In the genomic region with DNA sequence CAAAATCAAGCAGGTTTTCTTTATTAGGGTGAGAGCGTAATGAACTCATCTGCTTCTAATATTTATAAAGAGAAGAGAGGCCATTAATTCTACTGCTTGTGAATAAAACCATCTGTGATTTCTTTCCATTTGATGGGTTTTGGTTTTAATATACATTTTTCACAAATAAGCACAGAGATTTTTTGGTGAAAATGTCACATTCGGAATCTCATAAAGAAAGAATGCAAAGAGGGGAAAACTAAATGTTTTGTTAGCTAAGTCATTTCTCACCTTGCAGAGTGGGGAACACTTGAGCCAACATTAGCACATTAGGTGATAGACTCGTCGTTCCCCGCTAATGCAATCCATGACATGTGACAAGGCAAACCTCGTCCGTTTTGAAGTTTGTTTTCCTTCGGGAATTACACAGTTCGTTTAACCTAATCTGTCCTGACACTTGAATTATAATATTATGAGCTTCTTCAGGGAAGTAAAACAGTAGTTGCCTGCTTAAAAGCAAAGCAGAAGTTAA, we compare ENCODE assay signal across 8 cellular contexts.
DNase-seq lines count a peak whose midpoint lies in the region; ATAC-seq and TF ChIP-seq lines count a peak whose summit lies in the region.

No MANE protein-coding gene starts in this region.

- H3K9me3 ChIP-seq in MM.1S (replicated peaks; ENCODE audit: insufficient read depth, low read length) = no peaks in the 10 kb centered on the region

- no peaks in the 10 kb centered on the region for H3K27me3 Mint-ChIP-seq in effector memory CD8-positive, alpha-beta T cell

- peak overlapping the region; percentile 81 to 91 for H3K4me3 Mint-ChIP-seq in effector memory CD8-positive, alpha-beta T cell

- H3K9ac ChIP-seq in MM.1S (ENCODE audit: low read length) = no peak overlapping the region

- H3K4me1 Mint-ChIP-seq in effector memory CD8-positive, alpha-beta T cell (ENCODE audit: low read depth in 2 of 2) = peaks cover 40 to 45% of the 10 kb centered on the region in 2 donors

- peaks cover 4% of the 10 kb centered on the region; the same call in 1 of the 2 replicates for H4K20me1 ChIP-seq in MM.1S (ENCODE audit: insufficient read depth, low read length)

- TF ChIP-seq CTCF in MM.1S (IDR thresholded peaks at IDR 0.05; ENCODE audit: low read length) = no peak

- ATAC-seq in effector memory CD8-positive, alpha-beta T cell (replicated peaks) = no peak
- ATAC-seq in GM18520 (IDR thresholded peaks at IDR 0.05; ENCODE audit: unreplicated experiment) = no peak
- ATAC-seq in left colon = no peak

- DNase-seq in NCI-H1105 treated with DMSO at 0.1 percent for 48 hours (lab: John Stamatoyannopoulos, UW) = peak; percentile 9
- DNase-seq in NCI-H1105 (lab: John Stamatoyannopoulos, UW) = no peak
- DNase-seq in MM.1S = no peak
- DNase-seq in effector memory CD8-positive, alpha-beta T cell = no peak
- DNase-seq in retina = peak; percentile 61
- DNase-seq in OCI-M1 (lab: John Stamatoyannopoulos, UW) = no peak
- DNase-seq in left colon = no peak

- no peaks in the 10 kb centered on the region for H3K36me3 Mint-ChIP-seq in effector memory CD8-positive, alpha-beta T cell (ENCODE audit: insufficient read depth)

- no peak overlapping the region for H2AFZ ChIP-seq in MM.1S (ENCODE audit: low read length)

- H3K36me3 ChIP-seq in MM.1S (replicated peaks; ENCODE audit: insufficient read depth, low read length) = no peaks in the 10 kb centered on the region

- H3K27ac ChIP-seq in MM.1S (ENCODE audit: low read length) = no peak overlapping the region

- no peaks in the 10 kb centered on the region for H3K79me2 ChIP-seq in MM.1S (ENCODE audit: low read length)

- H3K4me1 ChIP-seq in MM.1S (ENCODE audit: low read length) = peaks cover 14% of the 10 kb centered on the region

- H3K4me2 ChIP-seq in MM.1S (ENCODE audit: low read depth, low read length) = peak overlapping the region; percentile 91

- H3K27ac Mint-ChIP-seq in effector memory CD8-positive, alpha-beta T cell = peak overlapping the region; percentile 89 to 93

- H3K27me3 ChIP-seq in MM.1S (replicated peaks; ENCODE audit: insufficient read depth, low read length) = peaks cover 87% of the 10 kb centered on the region

- peak overlapping the region; percentile 44 for H3K4me3 ChIP-seq in MM.1S (ENCODE audit: low read length)

- no peaks in the 10 kb centered on the region for H3K9me3 Mint-ChIP-seq in effector memory CD8-positive, alpha-beta T cell

- peaks cover 14% of the 10 kb centered on the region for H3F3A ChIP-seq in MM.1S (ENCODE audit: insufficient read depth, low read length)

- intact Hi-C loops in left colon (cut with DNase I, micrococcal nuclease) = no loop called here

- H3K9me2 ChIP-seq in MM.1S (replicated peaks; ENCODE audit: insufficient read depth, low read length) = no peaks in the 10 kb centered on the region

Comparison
In these comparisons a context has a peak if more than half of its experiments do, and no peak if none do; other contexts are left out.
1. DNase-seq: peak in NCI-H1105 treated with DMSO at 0.1 percent for 48 hours (single experiment) and retina (single experiment); none in NCI-H1105 (single experiment), MM.1S (single experiment), effector memory CD8-positive, alpha-beta T cell (0 of 3), OCI-M1 (single experiment) and left colon (0 of 2).